17 cellular contexts compared by ENCODE assay signal in genomic region chr9:136958473-136958872, GRCh38. TPM values are rescaled to one million over a fixed set of nuclear protein-coding genes. Genes with fewer than 3 reads are reported as not detected.
DNase-seq lines count a peak whose midpoint lies in the region; ATAC-seq and TF ChIP-seq lines count a peak whose summit lies in the region.
"Had no signal": no experiment of that assay in that cellular context is flagged by ENCODE, and none has a peak within 500 bp of the region (broad histone marks: within the 10 kb centered on the region; RNA-seq: fewer than 3 reads in every experiment).

No MANE protein-coding gene starts in this region.

- peak overlapping the region; percentile 85 to 87 for H3K27ac Mint-ChIP-seq in natural killer cell
- H3K27ac Mint-ChIP-seq in natural killer cell treated with Interleukin-12 subunit alpha and Interleukin-12 subunit beta and Interleukin-15 and Interleukin-18, amount 100 ng/mL, for 72 hours = no peak overlapping the region
- H3K27ac Mint-ChIP-seq: H9 had no signal

- H3K36me3 Mint-ChIP-seq in natural killer cell = no peaks in the 10 kb centered on the region
- H3K36me3 Mint-ChIP-seq in natural killer cell treated with Interleukin-12 subunit alpha and Interleukin-12 subunit beta and Interleukin-15 and Interleukin-18, amount 100 ng/mL, for 72 hours = no peaks in the 10 kb centered on the region

- TF ChIP-seq CTCF in natural killer cell (IDR thresholded peaks at IDR 0.05) = no peak
- no peak for TF ChIP-seq CTCF in body of pancreas (IDR thresholded peaks at IDR 0.05)
- no peak for TF ChIP-seq CTCF in BE2C (IDR thresholded peaks at IDR 0.05; ENCODE audit: low read depth, low read length)

- H3K4me2 ChIP-seq in neuronal stem cell (ENCODE audit: insufficient read depth, low read length, poor library complexity, severe bottlenecking) = no peak overlapping the region

- peak overlapping the region; percentile 71 for H3K18ac ChIP-seq in neuronal stem cell (ENCODE audit: low read length)

- no peak overlapping the region for H2BK120ac ChIP-seq in neuronal stem cell (ENCODE audit: low read depth, low read length)

- no peak overlapping the region for H3K4me3 Mint-ChIP-seq in natural killer cell
- no peak overlapping the region for H3K4me3 Mint-ChIP-seq in natural killer cell treated with Interleukin-12 subunit alpha and Interleukin-12 subunit beta and Interleukin-15 and Interleukin-18, amount 100 ng/mL, for 72 hours
- H3K4me3 Mint-ChIP-seq: H9 had no signal

- WGBS in body of pancreas, 2 donors = 80 to 83% methylated on average over 4 to 6 of the region's 7 CpGs
- no CpG with 5 or more reads among the region's 7 CpGs for WGBS in neuronal stem cell (ENCODE audit: extremely low coverage in 2 of 2, insufficient read length in 2 of 2, insufficient replicate concordance in 1 of 2), 2 donors

- H3K4me1 ChIP-seq in body of pancreas (no peaks in the 10 kb centered on the region), neuronal stem cell (ENCODE audit: control insufficient read depth in 2 of 2, insufficient read depth in 1 of 2, low read depth in 1 of 2, low read length in 2 of 2) (peaks cover 2 to 4% of the 10 kb centered on the region in 2 donors), BE2C (no peaks in the 10 kb centered on the region)

- H3K9ac ChIP-seq in neuronal stem cell (ENCODE audit: low read depth, low read length, poor library complexity) = no peak overlapping the region

- no peak overlapping the region for H4K8ac ChIP-seq in neuronal stem cell (ENCODE audit: low read depth, low read length)

- H2BK5ac ChIP-seq in neuronal stem cell (ENCODE audit: low read length) = no peak overlapping the region

- H2BK15ac ChIP-seq in neuronal stem cell (ENCODE audit: low read length) = no peak overlapping the region

- H2AK5ac ChIP-seq in neuronal stem cell (ENCODE audit: low read depth, low read length) = peak overlapping the region; percentile 98

- H3K9me3 ChIP-seq in body of pancreas (no peaks in the 10 kb centered on the region), neuronal stem cell (replicated peaks in 1 of 2; ENCODE audit: control insufficient read depth in 2 of 2, insufficient read depth in 1 of 2, low read depth in 1 of 2, low read length in 2 of 2) (peaks cover 0 to 1% of the 10 kb centered on the region in 2 donors), BE2C (no peaks in the 10 kb centered on the region)

- no peak overlapping the region for H4K91ac ChIP-seq in neuronal stem cell (ENCODE audit: low read depth, low read length, poor library complexity)

- intact Hi-C loops in natural killer cell (cut with micrococcal nuclease) = no loop called here
- intact Hi-C loops in body of pancreas (cut with DNase I) = no loop called here

- TF ChIP-seq POLR2A in body of pancreas (IDR thresholded peaks at IDR 0.05) = no peak

- ATAC-seq in natural killer cell (no peak), body of pancreas (peak; percentile 10), HG03342 (IDR thresholded peaks at IDR 0.05; ENCODE audit: unreplicated experiment) (no peak)
- no peak for ATAC-seq in natural killer cell treated with Interleukin-12 subunit alpha and Interleukin-12 subunit beta and Interleukin-15 and Interleukin-18, amount 100 ng/mL, for 72 hours

- H3K4ac ChIP-seq in neuronal stem cell (ENCODE audit: low read length) = no peak overlapping the region

- H3K27ac ChIP-seq in body of pancreas (no peak overlapping the region), neuronal stem cell (replicated peaks; ENCODE audit: low read length) (no peak overlapping the region)

- H3K4me1 Mint-ChIP-seq in natural killer cell = peaks cover 22 to 80% of the 10 kb centered on the region in 2 donors
- H3K4me1 Mint-ChIP-seq in natural killer cell treated with Interleukin-12 subunit alpha and Interleukin-12 subunit beta and Interleukin-15 and Interleukin-18, amount 100 ng/mL, for 72 hours (ENCODE audit: low read depth in 2 of 2) = peaks cover 22 to 46% of the 10 kb centered on the region in 2 donors

- no peak overlapping the region for H2AFZ ChIP-seq in neuronal stem cell (ENCODE audit: low read length)

- peaks cover 4 to 5% of the 10 kb centered on the region in 2 donors for H3K9me3 Mint-ChIP-seq in natural killer cell
- peaks cover 4% of the 10 kb centered on the region for H3K9me3 Mint-ChIP-seq in natural killer cell treated with Interleukin-12 subunit alpha and Interleukin-12 subunit beta and Interleukin-15 and Interleukin-18, amount 100 ng/mL, for 72 hours

- H3K23ac ChIP-seq in neuronal stem cell (ENCODE audit: low read depth, low read length, poor library complexity) = peak overlapping the region; percentile 43

- peak overlapping the region; percentile 47 for H3K14ac ChIP-seq in neuronal stem cell (ENCODE audit: low read length)

- H2BK12ac ChIP-seq in neuronal stem cell (ENCODE audit: low read length) = no peak overlapping the region

- H3K4me3 ChIP-seq in body of pancreas (no peak overlapping the region), neuronal stem cell (ENCODE audit: low read length in 2 of 2) (no peak overlapping the region), BE2C (ENCODE audit: low read depth, low read length) (no peak overlapping the region)

- no peaks in the 10 kb centered on the region for H3K36me3 ChIP-seq in body of pancreas (replicated peaks in 1 of 2; ENCODE audit: insufficient read depth in 1 of 2, low read depth in 2 of 2)
- no peaks in the 10 kb centered on the region for H3K36me3 ChIP-seq in neuronal stem cell (replicated peaks in 1 of 2; ENCODE audit: control insufficient read depth in 2 of 2, insufficient read depth in 2 of 2, low read length in 2 of 2)
- no peaks in the 10 kb centered on the region for H3K36me3 ChIP-seq in BE2C

- H3K27me3 Mint-ChIP-seq in natural killer cell (ENCODE audit: low read depth in 2 of 2) = no peaks in the 10 kb centered on the region
- no peaks in the 10 kb centered on the region for H3K27me3 Mint-ChIP-seq in natural killer cell treated with Interleukin-12 subunit alpha and Interleukin-12 subunit beta and Interleukin-15 and Interleukin-18, amount 100 ng/mL, for 72 hours
- H3K27me3 Mint-ChIP-seq: CD4-positive, alpha-beta memory T cell had no signal

- H3K27me3 ChIP-seq in body of pancreas (no peaks in the 10 kb centered on the region), neuronal stem cell (ENCODE audit: control insufficient read depth in 3 of 3, insufficient read depth in 3 of 3, low read depth in 1 of 3, low read length in 3 of 3) (peaks cover 0 to 28% (median 0%) of the 10 kb centered on the region in 3 experiments), BE2C (no peaks in the 10 kb centered on the region)

- H3K79me1 ChIP-seq in neuronal stem cell (ENCODE audit: low read depth, low read length) = peaks cover 3% of the 10 kb centered on the region

- no peak for DNase-seq in natural killer cell
- DNase-seq in natural killer cell treated with Interleukin-12 subunit alpha and Interleukin-12 subunit beta and Interleukin-15 and Interleukin-18, amount 100 ng/mL, for 72 hours (ENCODE audit: low spot score) = no peak
- DNase-seq in body of pancreas = no peak
- no peak for DNase-seq in neuronal stem cell (ENCODE audit: low spot score)
- no peak for DNase-seq in BE2C
- no peak for DNase-seq in NCI-H2081 (lab: John Stamatoyannopoulos, UW)
- DNase-seq: ACHN; C1 segment of cervical spinal cord; CD4-positive, alpha-beta memory T cell; COR-L47; DND-41; GDM1; GOT3; H9 had no signal

RNA-seq across cellular contexts. Expression of gene LCN12, which starts 6.4 kb away (rescaled TPM):
- total RNA-seq in natural killer cell = 10 to 100 TPM in 1 of 3 donors, 1 to 10 TPM in 2; 9.2 to 11.3 (median 9.8) TPM
- 1 to 10 TPM; 2.0 to 2.2 TPM for total RNA-seq in natural killer cell treated with Interleukin-12 subunit alpha and Interleukin-12 subunit beta and Interleukin-15 and Interleukin-18, amount 100 ng/mL, for 72 hours
- 1 to 10 TPM; 1.3 to 4.9 TPM for total RNA-seq in body of pancreas
- 0.07 TPM for polyA plus RNA-seq in neuronal stem cell (2013, experiment 1 of 2)
- 0.12 TPM for polyA plus RNA-seq in neuronal stem cell (2013, experiment 2 of 2)
- 3.2 TPM for polyA plus RNA-seq in BE2C (2012; ENCODE audit: insufficient read depth, insufficient read length, low read depth)
- total RNA-seq: HT1080 had no signal
- polyA plus RNA-seq: CD4-positive, alpha-beta memory T cell had no signal

RNA-seq across cellular contexts. Expression of gene C8G, which starts 13.4 kb away (rescaled TPM):
- total RNA-seq in natural killer cell (1 to 10 TPM; 3.9 to 8.5 (median 7.3) TPM), body of pancreas (not detected)
- total RNA-seq in natural killer cell treated with Interleukin-12 subunit alpha and Interleukin-12 subunit beta and Interleukin-15 and Interleukin-18, amount 100 ng/mL, for 72 hours = 1 to 10 TPM; 2.4 to 2.5 TPM
- polyA plus RNA-seq in neuronal stem cell (2013, experiment 1 of 2) = 0.31 TPM
- 0.22 TPM for polyA plus RNA-seq in neuronal stem cell (2013, experiment 2 of 2)
- 11.2 TPM for polyA plus RNA-seq in BE2C (2012; ENCODE audit: insufficient read depth, insufficient read length, low read depth)
- total RNA-seq: A172 had no signal

RNA-seq across cellular contexts. Expression of gene FBXW5, which starts 13.9 kb away (rescaled TPM):
- total RNA-seq in natural killer cell (100 to 1,000 TPM; 117 to 144 (median 136) TPM), body of pancreas (100 to 1,000 TPM; 156 to 161 TPM)
- 100 to 1,000 TPM; 102 to 155 TPM for total RNA-seq in natural killer cell treated with Interleukin-12 subunit alpha and Interleukin-12 subunit beta and Interleukin-15 and Interleukin-18, amount 100 ng/mL, for 72 hours
- 33.3 TPM for polyA plus RNA-seq in neuronal stem cell (2013, experiment 1 of 2)
- polyA plus RNA-seq in neuronal stem cell (2013, experiment 2 of 2) = 31.2 TPM
- 258 TPM for polyA plus RNA-seq in BE2C (2012; ENCODE audit: insufficient read depth, insufficient read length, low read depth)

RNA-seq across cellular contexts. Expression of gene PTGDS, which starts 18.8 kb away (rescaled TPM):
- total RNA-seq in natural killer cell (100 to 1,000 TPM; 157 to 361 (median 296) TPM), body of pancreas (10 to 100 TPM; 17.8 to 48.0 TPM)
- total RNA-seq in natural killer cell treated with Interleukin-12 subunit alpha and Interleukin-12 subunit beta and Interleukin-15 and Interleukin-18, amount 100 ng/mL, for 72 hours = 1 to 10 TPM; 1.7 to 4.4 TPM
- polyA plus RNA-seq in neuronal stem cell (2013, experiment 1 of 2) = 0.33 TPM
- 0.42 TPM for polyA plus RNA-seq in neuronal stem cell (2013, experiment 2 of 2)
- polyA plus RNA-seq in BE2C (2012; ENCODE audit: insufficient read depth, insufficient read length, low read depth) = 1.5 TPM
- total RNA-seq: A172, HT1080 had no signal

RNA-seq across cellular contexts. Expression of gene LCNL1, which starts 24.3 kb away (rescaled TPM):
- total RNA-seq in natural killer cell (1 to 10 TPM; 4.9 to 8.4 (median 8.2) TPM), body of pancreas (not detected)
- total RNA-seq in natural killer cell treated with Interleukin-12 subunit alpha and Interleukin-12 subunit beta and Interleukin-15 and Interleukin-18, amount 100 ng/mL, for 72 hours = under 1 TPM in 1 of 2 donors, not detected in 1; 0.21 TPM
- 0.07 TPM for polyA plus RNA-seq in neuronal stem cell (2013, experiment 1 of 2)
- polyA plus RNA-seq in neuronal stem cell (2013, experiment 2 of 2) = 0.07 TPM
- not detected for polyA plus RNA-seq in BE2C (2012; ENCODE audit: insufficient read depth, insufficient read length, low read depth)
- total RNA-seq: A172, HT1080 had no signal
- polyA plus RNA-seq: CD4-positive, alpha-beta memory T cell had no signal

Comparison
In these comparisons a context has a peak if more than half of its experiments do, and no peak if none do; other contexts are left out.
1. H3K27ac Mint-ChIP-seq: peak in natural killer cell (2 of 2); none in natural killer cell treated with Interleukin-12 subunit alpha and Interleukin-12 subunit beta and Interleukin-15 and Interleukin-18, amount 100 ng/mL, for 72 hours (0 of 2).